ENCODE assay signal across 7 cellular contexts in genomic region chr11:65639623-65640482, GRCh38. TPM values are rescaled to one million over a fixed set of nuclear protein-coding genes. Genes with fewer than 3 reads are reported as not detected.
DNase-seq lines count a peak whose midpoint lies in the region; ATAC-seq, FAIRE-seq and TF ChIP-seq lines count a peak whose summit lies in the region.

No MANE protein-coding gene starts in this region.

- no peaks in the 10 kb centered on the region for H3K9me3 ChIP-seq in right atrium auricular region

- no peak for FAIRE-seq in D721Med (lab: Jason Lieb, UNC)

- peak overlapping the region; percentile 81 for H3K4me3 Mint-ChIP-seq in activated CD8-positive, alpha-beta memory T cell treated with anti-CD3 and anti-CD28 coated beads, Interleukin-2, amount 10 ng/mL, durations not matched to agents 7 days and 5 days
- peak overlapping the region; percentile 85 for H3K4me3 Mint-ChIP-seq in stimulated activated naive CD8-positive, alpha-beta T cell treated with anti-CD3 and anti-CD28 coated beads, Interleukin-15, amount 100 ng/mL, for 72 hours

- peaks cover 27% of the 10 kb centered on the region for H3K36me3 ChIP-seq in right atrium auricular region

- peak; percentile 88 for DNase-seq in activated CD8-positive, alpha-beta memory T cell treated with anti-CD3 and anti-CD28 coated beads, Interleukin-2, amount 10 ng/mL, durations not matched to agents 7 days and 5 days
- no peak for DNase-seq in right atrium auricular region (ENCODE audit: low spot score)
- peak; percentile 31 to 72 for DNase-seq in stimulated activated naive CD8-positive, alpha-beta T cell treated with anti-CD3 and anti-CD28 coated beads, Interleukin-15, amount 100 ng/mL, for 72 hours
- no peak for DNase-seq in D721Med (ENCODE audit: insufficient read length, low spot score)

- in situ Hi-C loops in GM18951 (cut with MboI; ENCODE audit: low sequenced_read_pairs, unreplicated experiment): no loop called here

- H3K27ac Mint-ChIP-seq in activated CD8-positive, alpha-beta memory T cell treated with anti-CD3 and anti-CD28 coated beads, Interleukin-2, amount 10 ng/mL, durations not matched to agents 7 days and 5 days: peak overlapping the region; percentile 95
- H3K27ac Mint-ChIP-seq in stimulated activated naive CD8-positive, alpha-beta T cell treated with anti-CD3 and anti-CD28 coated beads, Interleukin-15, amount 100 ng/mL, for 72 hours: peak overlapping the region; percentile 92 to 96

- TF ChIP-seq POLR2A in GM18951 (IDR thresholded peaks at IDR 0.05; ENCODE audit: extremely low read depth, insufficient read depth, insufficient read length): peak; percentile 60

- H3K4me1 ChIP-seq in right atrium auricular region: peaks cover 0 to 55% of the 10 kb centered on the region in 2 donors

- no peaks in the 10 kb centered on the region for H3K9me3 Mint-ChIP-seq in activated CD8-positive, alpha-beta memory T cell treated with anti-CD3 and anti-CD28 coated beads, Interleukin-2, amount 10 ng/mL, durations not matched to agents 7 days and 5 days (ENCODE audit: low read depth)
- H3K9me3 Mint-ChIP-seq in stimulated activated naive CD8-positive, alpha-beta T cell treated with anti-CD3 and anti-CD28 coated beads, Interleukin-15, amount 100 ng/mL, for 72 hours: no peaks in the 10 kb centered on the region

- ATAC-seq in HG03432 (IDR thresholded peaks at IDR 0.05; ENCODE audit: unreplicated experiment) (peak; percentile 36), GM18868 (IDR thresholded peaks at IDR 0.05; ENCODE audit: unreplicated experiment) (no peak)
- peak; percentile 34 for ATAC-seq in activated CD8-positive, alpha-beta memory T cell treated with anti-CD3 and anti-CD28 coated beads, Interleukin-2, amount 10 ng/mL, durations not matched to agents 7 days and 5 days
- ATAC-seq in stimulated activated naive CD8-positive, alpha-beta T cell treated with anti-CD3 and anti-CD28 coated beads, Interleukin-15, amount 100 ng/mL, for 72 hours: peak; percentile 52

- H3K36me3 Mint-ChIP-seq in activated CD8-positive, alpha-beta memory T cell treated with anti-CD3 and anti-CD28 coated beads, Interleukin-2, amount 10 ng/mL, durations not matched to agents 7 days and 5 days: peaks cover 33% of the 10 kb centered on the region

- CTCF ChIA-PET in activated CD8-positive, alpha-beta memory T cell treated with anti-CD3 and anti-CD28 coated beads, Interleukin-2, amount 10 ng/mL, durations not matched to agents 7 days and 5 days (lab: Charles Lee): interaction anchor here (0.9 to 8.2 kb wide), 13 partner anchors 9 to 250 kb away, joined by 3 to 35 read pairs (median 6); partner anchors contain the start of genes CCDC85B, FAM89B, KAT5 and MAP3K11

- peaks cover 50% of the 10 kb centered on the region for H3K4me1 Mint-ChIP-seq in activated CD8-positive, alpha-beta memory T cell treated with anti-CD3 and anti-CD28 coated beads, Interleukin-2, amount 10 ng/mL, durations not matched to agents 7 days and 5 days
- peaks cover 79% of the 10 kb centered on the region for H3K4me1 Mint-ChIP-seq in stimulated activated naive CD8-positive, alpha-beta T cell treated with anti-CD3 and anti-CD28 coated beads, Interleukin-15, amount 100 ng/mL, for 72 hours

- H3K4me3 ChIP-seq in right atrium auricular region: peak overlapping the region in 1 of 2 donors; percentile 18

- TF ChIP-seq CTCF in right atrium auricular region (IDR thresholded peaks at IDR 0.05) (no peak), D721Med (IDR thresholded peaks at IDR 0.05; ENCODE audit: insufficient read depth, missing control alignments) (no peak)

- H3K27me3 Mint-ChIP-seq in activated CD8-positive, alpha-beta memory T cell treated with anti-CD3 and anti-CD28 coated beads, Interleukin-2, amount 10 ng/mL, durations not matched to agents 7 days and 5 days: no peaks in the 10 kb centered on the region
- H3K27me3 Mint-ChIP-seq in stimulated activated naive CD8-positive, alpha-beta T cell treated with anti-CD3 and anti-CD28 coated beads, Interleukin-15, amount 100 ng/mL, for 72 hours: no peaks in the 10 kb centered on the region

- peak overlapping the region; percentile 86 to 90 for H3K27ac ChIP-seq in right atrium auricular region

- H3K27me3 ChIP-seq in right atrium auricular region: no peaks in the 10 kb centered on the region

RNA-seq across cellular contexts. Expression of gene SIPA1, which starts 2.0 kb away (rescaled TPM):
- total RNA-seq in activated CD8-positive, alpha-beta memory T cell treated with anti-CD3 and anti-CD28 coated beads, Interleukin-2, amount 10 ng/mL, durations not matched to agents 7 days and 5 days: 100 to 1,000 TPM; 188 to 267 TPM
- 10 to 100 TPM; 14.5 to 29.6 TPM for total RNA-seq in right atrium auricular region

RNA-seq across cellular contexts. Expression of gene RELA, which starts 22.9 kb away (rescaled TPM):
- 10 to 100 TPM; 81.3 to 82.0 TPM for total RNA-seq in activated CD8-positive, alpha-beta memory T cell treated with anti-CD3 and anti-CD28 coated beads, Interleukin-2, amount 10 ng/mL, durations not matched to agents 7 days and 5 days
- total RNA-seq in right atrium auricular region: 10 to 100 TPM; 30.7 to 54.9 TPM

RNA-seq across cellular contexts. Expression of gene PCNX3, which starts 24.3 kb away (rescaled TPM):
- total RNA-seq in activated CD8-positive, alpha-beta memory T cell treated with anti-CD3 and anti-CD28 coated beads, Interleukin-2, amount 10 ng/mL, durations not matched to agents 7 days and 5 days: 10 to 100 TPM; 54.9 to 57.1 TPM
- total RNA-seq in right atrium auricular region: 10 to 100 TPM; 16.1 to 21.8 TPM

RNA-seq across cellular contexts. Expression of gene MAP3K11, which starts 25.8 kb away (rescaled TPM):
- total RNA-seq in activated CD8-positive, alpha-beta memory T cell treated with anti-CD3 and anti-CD28 coated beads, Interleukin-2, amount 10 ng/mL, durations not matched to agents 7 days and 5 days: 10 to 100 TPM; 71.0 to 73.3 TPM
- 10 to 100 TPM; 21.1 to 30.5 TPM for total RNA-seq in right atrium auricular region

RNA-seq across cellular contexts. Expression of gene KCNK7, which starts 44.3 kb away (rescaled TPM):
- 1 to 10 TPM in 1 of 2 experiments, under 1 TPM in 1; 0.80 to 1.1 TPM for total RNA-seq in activated CD8-positive, alpha-beta memory T cell treated with anti-CD3 and anti-CD28 coated beads, Interleukin-2, amount 10 ng/mL, durations not matched to agents 7 days and 5 days
- total RNA-seq in right atrium auricular region: under 1 TPM in 1 of 2 donors, not detected in 1; 0.39 TPM

Comparison
In these comparisons a context has a peak if more than half of its experiments do, and no peak if none do; other contexts are left out.
1. DNase-seq: peak in activated CD8-positive, alpha-beta memory T cell treated with anti-CD3 and anti-CD28 coated beads, Interleukin-2, amount 10 ng/mL, durations not matched to agents 7 days and 5 days (single experiment) and stimulated activated naive CD8-positive, alpha-beta T cell treated with anti-CD3 and anti-CD28 coated beads, Interleukin-15, amount 100 ng/mL, for 72 hours (2 of 2); none in right atrium auricular region (single experiment) and D721Med (single experiment).
2. RNA of gene SIPA1, which starts 2.0 kb away (total RNA-seq): 188 to 267 TPM in activated CD8-positive, alpha-beta memory T cell treated with anti-CD3 and anti-CD28 coated beads, Interleukin-2, amount 10 ng/mL, durations not matched to agents 7 days and 5 days; 14.5 to 29.6 TPM in right atrium auricular region; every median in the first group is over 4 times any median in the second.